In the genomic region with DNA sequence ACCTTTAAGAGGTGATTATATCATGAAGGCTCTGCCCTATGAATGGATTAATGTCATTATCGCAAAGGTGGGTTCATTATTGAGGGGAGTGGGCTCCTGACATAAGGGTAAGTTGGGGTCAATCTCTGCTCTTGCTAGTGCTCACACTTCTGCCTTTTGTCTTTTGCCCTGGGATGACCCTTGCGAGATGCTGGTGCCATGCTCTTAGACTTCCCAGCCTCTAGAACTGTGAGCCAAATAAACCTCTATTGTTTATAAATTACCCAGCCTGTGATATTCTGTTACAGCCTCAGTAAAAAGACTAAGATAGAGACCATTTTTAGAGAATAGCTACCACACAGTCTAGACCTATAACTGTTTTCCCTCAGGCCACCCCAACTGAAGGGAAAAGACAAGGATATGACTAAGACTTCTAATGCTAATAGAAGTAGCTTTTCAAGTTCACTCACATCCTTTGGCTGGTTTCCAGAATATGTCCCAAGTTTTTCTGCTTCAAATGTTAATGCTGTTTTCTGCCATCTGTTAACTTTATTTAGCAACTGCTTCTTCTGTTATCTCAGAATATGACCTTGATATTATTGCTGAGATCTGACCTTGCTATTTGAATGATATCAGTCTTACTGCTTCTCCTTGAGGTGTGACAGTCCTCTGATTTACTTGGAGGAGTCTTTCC, we compare ENCODE assay signal across 2 cellular contexts.
A peak's percentile ranks its signal among the peaks of the same experiment; 100 is the strongest.
TF ChIP-seq lines count a peak whose summit lies in the region.

No MANE protein-coding gene starts in this region.

TF ChIP-seq in IMR-90, 13 proteins besides CTCF, POLR2A, EP300 and RAD21 (continued from another document):
- no peak for TF ChIP-seq MXI1 (IDR thresholded peaks at IDR 0.05; ENCODE audit: borderline replicate concordance, low read depth, low read length)
- TF ChIP-seq CEBPB (IDR thresholded peaks at IDR 0.05; ENCODE audit: low read depth, low read length), result no peak
- TF ChIP-seq MAZ (IDR thresholded peaks at IDR 0.05; ENCODE audit: borderline replicate concordance, low read depth, low read length), result no peak
- no peak for TF ChIP-seq SMC3 (IDR thresholded peaks at IDR 0.05; ENCODE audit: low read depth, low read length)
- TF ChIP-seq, protein P1, sequence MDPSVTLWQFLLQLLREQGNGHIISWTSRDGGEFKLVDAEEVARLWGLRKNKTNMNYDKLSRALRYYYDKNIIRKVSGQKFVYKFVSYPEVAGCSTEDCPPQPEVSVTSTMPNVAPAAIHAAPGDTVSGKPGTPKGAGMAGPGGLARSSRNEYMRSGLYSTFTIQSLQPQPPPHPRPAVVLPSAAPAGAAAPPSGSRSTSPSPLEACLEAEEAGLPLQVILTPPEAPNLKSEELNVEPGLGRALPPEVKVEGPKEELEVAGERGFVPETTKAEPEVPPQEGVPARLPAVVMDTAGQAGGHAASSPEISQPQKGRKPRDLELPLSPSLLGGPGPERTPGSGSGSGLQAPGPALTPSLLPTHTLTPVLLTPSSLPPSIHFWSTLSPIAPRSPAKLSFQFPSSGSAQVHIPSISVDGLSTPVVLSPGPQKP (IDR thresholded peaks at IDR 0.05; ENCODE audit: borderline replicate concordance, low read depth, low read length), result no peak
- TF ChIP-seq CHD1 (IDR thresholded peaks at IDR 0.05; ENCODE audit: low read depth, low read length), result no peak
- TF ChIP-seq RFX5 (IDR thresholded peaks at IDR 0.05; ENCODE audit: low read depth, low read length), result no peak
- TF ChIP-seq MAFK (IDR thresholded peaks at IDR 0.05; ENCODE audit: low read depth, low read length), result no peak
- no peak for TF ChIP-seq NFE2L2 (IDR thresholded peaks at IDR 0.05; ENCODE audit: low read depth, low read length)
- TF ChIP-seq FOS (IDR thresholded peaks at IDR 0.05; ENCODE audit: low read depth, low read length), result no peak
- TF ChIP-seq RCOR1 (IDR thresholded peaks at IDR 0.05; ENCODE audit: insufficient replicate concordance, low read length), result no peak
- TF ChIP-seq USF2 (IDR thresholded peaks at IDR 0.05; ENCODE audit: low read depth, low read length), result no peak

TF ChIP-seq in K562, 482 proteins besides CTCF, POLR2A, EP300 and RAD21 (continued from another document):
- TF ChIP-seq, protein P2, sequence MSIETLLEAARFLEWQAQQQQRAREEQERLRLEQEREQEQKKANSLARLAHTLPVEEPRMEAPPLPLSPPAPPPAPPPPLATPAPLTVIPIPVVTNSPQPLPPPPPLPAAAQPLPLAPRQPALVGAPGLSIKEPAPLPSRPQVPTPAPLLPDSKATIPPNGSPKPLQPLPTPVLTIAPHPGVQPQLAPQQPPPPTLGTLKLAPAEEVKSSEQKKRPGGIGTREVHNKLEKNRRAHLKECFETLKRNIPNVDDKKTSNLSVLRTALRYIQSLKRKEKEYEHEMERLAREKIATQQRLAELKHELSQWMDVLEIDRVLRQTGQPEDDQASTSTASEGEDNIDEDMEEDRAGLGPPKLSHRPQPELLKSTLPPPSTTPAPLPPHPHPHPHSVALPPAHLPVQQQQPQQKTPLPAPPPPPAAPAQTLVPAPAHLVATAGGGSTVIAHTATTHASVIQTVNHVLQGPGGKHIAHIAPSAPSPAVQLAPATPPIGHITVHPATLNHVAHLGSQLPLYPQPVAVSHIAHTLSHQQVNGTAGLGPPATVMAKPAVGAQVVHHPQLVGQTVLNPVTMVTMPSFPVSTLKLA (conservative IDR thresholded peaks at IDR 0.05), result no peak
- TF ChIP-seq RBM15 (IDR thresholded peaks at IDR 0.05; ENCODE audit: insufficient read depth, low read length) (no peak), FOXM1 (IDR thresholded peaks at IDR 0.05; ENCODE audit: low read depth) (no peak), FOXM1 (CRISPR knock-in tag; IDR thresholded peaks at IDR 0.05; ENCODE audit: low read depth) (no peak), ZNF766 (CRISPR knock-in tag; conservative IDR thresholded peaks at IDR 0.05) (peak; percentile 98), HMG20A (CRISPR knock-in tag; conservative IDR thresholded peaks at IDR 0.05) (no peak)
